Comparison of ENCODE assay signal across 10 cellular contexts in genomic region chr11:101126551-101127347, GRCh38. TPM values are rescaled to one million over a fixed set of nuclear protein-coding genes. Genes with fewer than 3 reads are reported as not detected.
DNase-seq lines count a peak whose midpoint lies in the region; ATAC-seq and TF ChIP-seq lines count a peak whose summit lies in the region.
"Had no signal": no experiment of that assay in that cellular context is flagged by ENCODE, and none has a peak within 500 bp of the region (broad histone marks: within the 10 kb centered on the region; RNA-seq: fewer than 3 reads in every experiment).

No MANE protein-coding gene starts in this region.

- peaks cover 6% of the 10 kb centered on the region for H3K4me1 Mint-ChIP-seq in Caco-2 (ENCODE audit: low read depth, unreplicated experiment)
- peaks cover 21% of the 10 kb centered on the region for H3K4me1 Mint-ChIP-seq in osteocyte (ENCODE audit: unreplicated experiment)

- ATAC-seq in Right ventricle myocardium superior (ENCODE audit: poor library complexity), result peak; percentile 33
- no peak for ATAC-seq in HG02938 (IDR thresholded peaks at IDR 0.05; ENCODE audit: unreplicated experiment)

- CTCF ChIA-PET in Caco-2 (lab: Charles Lee), result no interaction called here
- CTCF ChIA-PET in GM10248 (lab: Yijun Ruan, JAX), result no interaction called here

- peaks cover 45% of the 10 kb centered on the region for H3K27me3 Mint-ChIP-seq in Caco-2 (ENCODE audit: insufficient read depth, unreplicated experiment)
- peaks cover 75% of the 10 kb centered on the region for H3K27me3 Mint-ChIP-seq in osteocyte (ENCODE audit: unreplicated experiment)

- no TSS peak for BruUV-seq in Caco-2 (replicated peaks; lab: Mats Ljungman, UMichigan)

- peaks cover 20% of the 10 kb centered on the region for H3K27me3 ChIP-seq in Caco-2 (replicated peaks; ENCODE audit: control insufficient read depth, insufficient read depth, low read length)

- H3K9ac ChIP-seq in SK-N-MC (ENCODE audit: insufficient read length), result no peak overlapping the region

- no peaks in the 10 kb centered on the region for H3K36me3 ChIP-seq in Caco-2 (ENCODE audit: control insufficient read depth, insufficient read depth, low read length)
- no peaks in the 10 kb centered on the region for H3K36me3 ChIP-seq in SK-N-MC (ENCODE audit: insufficient read depth, low read length)

- H3K9me3 ChIP-seq in Caco-2 (no peaks in the 10 kb centered on the region), SK-N-MC (ENCODE audit: low read depth, low read length) (no peaks in the 10 kb centered on the region)

- POLR2A ChIA-PET in Caco-2 (lab: Charles Lee) (no interaction called here), GM10248 (lab: Yijun Ruan, JAX) (no interaction called here)

- H3K4me3 Mint-ChIP-seq in Caco-2 (ENCODE audit: unreplicated experiment) (peak overlapping the region; percentile 67), osteocyte (ENCODE audit: unreplicated experiment) (peak overlapping the region; percentile 76)

- peaks cover 12% of the 10 kb centered on the region for H3K4me1 ChIP-seq in Caco-2

- intact Hi-C loops in Caco-2 (cut with micrococcal nuclease; ENCODE audit: unreplicated experiment) (loop anchor here (5.0 kb wide), 2 partner anchors 161 to 311 kb away; no protein-coding TSS in a partner anchor), Right ventricle myocardium superior (cut with DNase I) (loop anchor here (10.0 kb wide), 2 partner anchors 92 to 132 kb away; no protein-coding TSS in a partner anchor)

- H3K4me3 ChIP-seq in Caco-2 (ENCODE audit: low read depth, low read length) (no peak overlapping the region; the same call in 1 of the 2 replicates), SK-N-MC (peak overlapping the region; percentile 49)

- no peaks in the 10 kb centered on the region for H3K9me3 Mint-ChIP-seq in Caco-2 (ENCODE audit: unreplicated experiment)
- H3K9me3 Mint-ChIP-seq in osteocyte (ENCODE audit: unreplicated experiment), result no peaks in the 10 kb centered on the region

- DNase-seq in Caco-2, result no peak
- no peak for DNase-seq in SK-N-MC (ENCODE audit: low read depth, low spot score)
- peak; percentile 73 for DNase-seq in Right ventricle myocardium superior
- no peak for DNase-seq in osteocyte (ENCODE audit: extremely low spot score, unreplicated experiment)
- no peak for DNase-seq in GM10248 (ENCODE audit: extremely low spot score)
- DNase-seq in AG08395 (ENCODE audit: low spot score), result no peak
- no peak for DNase-seq in NCI-H510A (lab: John Stamatoyannopoulos, UW)
- DNase-seq: T1000 had no signal

- no peak overlapping the region for H3K27ac ChIP-seq in SK-N-MC
- H3K27ac ChIP-seq: HL-60 had no signal

- H3K36me3 Mint-ChIP-seq in Caco-2 (ENCODE audit: insufficient read depth, unreplicated experiment) (no peaks in the 10 kb centered on the region), osteocyte (ENCODE audit: unreplicated experiment) (peaks cover 2% of the 10 kb centered on the region)

- no peak overlapping the region for H3K27ac Mint-ChIP-seq in Caco-2 (ENCODE audit: unreplicated experiment)
- no peak overlapping the region for H3K27ac Mint-ChIP-seq in osteocyte (ENCODE audit: unreplicated experiment)

- TF ChIP-seq CTCF in Caco-2 (IDR thresholded peaks at IDR 0.05; ENCODE audit: insufficient read depth in 1 of 2, low read depth in 1 of 2, low read length in 1 of 2, severe bottlenecking in 1 of 2, unreplicated experiment in 1 of 2), result no peak
- no peak for TF ChIP-seq CTCF in osteocyte (IDR thresholded peaks at IDR 0.05)
- no peak for TF ChIP-seq CTCF in GM10248 (IDR thresholded peaks at IDR 0.05; ENCODE audit: control extremely low read depth, extremely low read depth, low read depth, missing control alignments)

RNA-seq across cellular contexts. Expression of gene PGR, which starts 2.9 kb away (rescaled TPM):
- total RNA-seq in Caco-2 (2022), result not detected in 2 replicates
- 7.9 TPM for total RNA-seq in Right ventricle myocardium superior
- not detected in 2 replicates for total RNA-seq in osteocyte
